1 cellular context compared by ENCODE assay signal in the genomic region with DNA sequence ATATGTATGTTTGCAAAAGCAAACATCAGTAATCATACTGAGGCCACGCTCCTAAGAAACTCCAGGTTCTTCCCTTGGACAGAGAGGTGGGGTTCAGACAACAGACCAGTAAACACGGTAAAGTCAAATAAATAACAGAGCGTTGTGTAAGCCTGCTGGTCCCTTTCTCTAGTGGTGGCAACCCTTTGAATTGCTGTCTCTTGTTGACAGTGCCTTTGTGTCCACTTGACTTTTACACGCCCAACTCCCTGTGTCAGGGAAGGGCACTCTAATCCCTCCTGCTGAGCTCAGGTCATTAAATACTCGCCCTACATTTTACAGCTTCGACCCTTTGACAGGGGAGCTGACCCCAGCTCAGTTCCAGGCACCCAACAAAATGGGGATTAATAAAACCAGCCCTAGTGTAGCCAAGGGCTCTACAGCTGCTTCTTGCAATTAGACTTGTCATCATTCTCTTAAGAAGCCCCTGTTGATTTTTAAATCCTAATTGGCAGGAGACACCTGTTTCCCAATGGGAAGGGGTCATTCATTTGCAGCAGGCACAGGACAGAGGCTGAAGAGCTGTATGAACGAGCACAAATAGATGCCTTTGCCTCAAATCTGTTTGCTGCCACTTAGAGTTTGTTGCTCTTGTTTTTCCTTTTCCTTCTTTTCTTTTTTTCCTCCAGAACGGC.
TF ChIP-seq lines count a peak whose summit lies in the region.

No MANE protein-coding gene starts in this region.

TF ChIP-seq in WTC11, 78 proteins besides CTCF, POLR2A, EP300 and RAD21 (continued from another document):
- TF ChIP-seq, protein P1, sequence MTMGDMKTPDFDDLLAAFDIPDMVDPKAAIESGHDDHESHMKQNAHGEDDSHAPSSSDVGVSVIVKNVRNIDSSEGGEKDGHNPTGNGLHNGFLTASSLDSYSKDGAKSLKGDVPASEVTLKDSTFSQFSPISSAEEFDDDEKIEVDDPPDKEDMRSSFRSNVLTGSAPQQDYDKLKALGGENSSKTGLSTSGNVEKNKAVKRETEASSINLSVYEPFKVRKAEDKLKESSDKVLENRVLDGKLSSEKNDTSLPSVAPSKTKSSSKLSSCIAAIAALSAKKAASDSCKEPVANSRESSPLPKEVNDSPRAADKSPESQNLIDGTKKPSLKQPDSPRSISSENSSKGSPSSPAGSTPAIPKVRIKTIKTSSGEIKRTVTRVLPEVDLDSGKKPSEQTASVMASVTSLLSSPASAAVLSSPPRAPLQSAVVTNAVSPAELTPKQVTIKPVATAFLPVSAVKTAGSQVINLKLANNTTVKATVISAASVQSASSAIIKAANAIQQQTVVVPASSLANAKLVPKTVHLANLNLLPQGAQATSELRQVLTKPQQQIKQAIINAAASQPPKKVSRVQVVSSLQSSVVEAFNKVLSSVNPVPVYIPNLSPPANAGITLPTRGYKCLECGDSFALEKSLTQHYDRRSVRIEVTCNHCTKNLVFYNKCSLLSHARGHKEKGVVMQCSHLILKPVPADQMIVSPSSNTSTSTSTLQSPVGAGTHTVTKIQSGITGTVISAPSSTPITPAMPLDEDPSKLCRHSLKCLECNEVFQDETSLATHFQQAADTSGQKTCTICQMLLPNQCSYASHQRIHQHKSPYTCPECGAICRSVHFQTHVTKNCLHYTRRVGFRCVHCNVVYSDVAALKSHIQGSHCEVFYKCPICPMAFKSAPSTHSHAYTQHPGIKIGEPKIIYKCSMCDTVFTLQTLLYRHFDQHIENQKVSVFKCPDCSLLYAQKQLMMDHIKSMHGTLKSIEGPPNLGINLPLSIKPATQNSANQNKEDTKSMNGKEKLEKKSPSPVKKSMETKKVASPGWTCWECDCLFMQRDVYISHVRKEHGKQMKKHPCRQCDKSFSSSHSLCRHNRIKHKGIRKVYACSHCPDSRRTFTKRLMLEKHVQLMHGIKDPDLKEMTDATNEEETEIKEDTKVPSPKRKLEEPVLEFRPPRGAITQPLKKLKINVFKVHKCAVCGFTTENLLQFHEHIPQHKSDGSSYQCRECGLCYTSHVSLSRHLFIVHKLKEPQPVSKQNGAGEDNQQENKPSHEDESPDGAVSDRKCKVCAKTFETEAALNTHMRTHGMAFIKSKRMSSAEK (CRISPR knock-in tag; IDR thresholded peaks at IDR 0.05; ENCODE audit: borderline replicate concordance): no peak
- TF ChIP-seq GTF2I (CRISPR knock-in tag; conservative IDR thresholded peaks at IDR 0.05): no peak
- TF ChIP-seq, protein P2, sequence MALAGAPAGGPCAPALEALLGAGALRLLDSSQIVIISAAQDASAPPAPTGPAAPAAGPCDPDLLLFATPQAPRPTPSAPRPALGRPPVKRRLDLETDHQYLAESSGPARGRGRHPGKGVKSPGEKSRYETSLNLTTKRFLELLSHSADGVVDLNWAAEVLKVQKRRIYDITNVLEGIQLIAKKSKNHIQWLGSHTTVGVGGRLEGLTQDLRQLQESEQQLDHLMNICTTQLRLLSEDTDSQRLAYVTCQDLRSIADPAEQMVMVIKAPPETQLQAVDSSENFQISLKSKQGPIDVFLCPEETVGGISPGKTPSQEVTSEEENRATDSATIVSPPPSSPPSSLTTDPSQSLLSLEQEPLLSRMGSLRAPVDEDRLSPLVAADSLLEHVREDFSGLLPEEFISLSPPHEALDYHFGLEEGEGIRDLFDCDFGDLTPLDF (CRISPR knock-in tag; IDR thresholded peaks at IDR 0.05): no peak
